Comparison of ENCODE assay signal across 28 cellular contexts in genomic region chr10:1920127-1920526, GRCh38.
DNase-seq lines count a peak whose midpoint lies in the region; ATAC-seq, FAIRE-seq and TF ChIP-seq lines count a peak whose summit lies in the region.
"Had no signal": no experiment of that assay in that cellular context is flagged by ENCODE, and none has a peak within 500 bp of the region (broad histone marks: within the 10 kb centered on the region; RNA-seq: fewer than 3 reads in every experiment).

No MANE protein-coding gene starts in this region.

- no peak overlapping the region for H3K4me3 Mint-ChIP-seq in activated CD4-positive, alpha-beta T cell treated with anti-CD3 and anti-CD28 coated beads for 36 hours
- no peak overlapping the region for H3K4me3 Mint-ChIP-seq in activated naive CD8-positive, alpha-beta T cell treated with anti-CD3 and anti-CD28 coated beads, Interleukin-2, amount 50 U/mL, for 24 hours
- no peak overlapping the region for H3K4me3 Mint-ChIP-seq in activated naive CD8-positive, alpha-beta T cell treated with anti-CD3 and anti-CD28 coated beads for 36 hours
- no peak overlapping the region for H3K4me3 Mint-ChIP-seq in activated T-helper 17 cell treated with anti-CD3 and anti-CD28 coated beads, Interleukin-2, amount 50 U/mL, for 72 hours
- H3K4me3 Mint-ChIP-seq: CD14-positive monocyte; CD4-positive, alpha-beta memory T cell; CD4-positive, CD25-positive, alpha-beta regulatory T cell; CD8-positive, alpha-beta memory T cell had no signal

- no peaks in the 10 kb centered on the region for H3K9me3 Mint-ChIP-seq in activated CD4-positive, alpha-beta T cell treated with anti-CD3 and anti-CD28 coated beads for 36 hours (ENCODE audit: low read depth)
- H3K9me3 Mint-ChIP-seq in activated naive CD8-positive, alpha-beta T cell treated with anti-CD3 and anti-CD28 coated beads, Interleukin-2, amount 50 U/mL, for 24 hours = peaks cover 12% of the 10 kb centered on the region
- no peaks in the 10 kb centered on the region for H3K9me3 Mint-ChIP-seq in activated naive CD8-positive, alpha-beta T cell treated with anti-CD3 and anti-CD28 coated beads for 36 hours
- no peaks in the 10 kb centered on the region for H3K9me3 Mint-ChIP-seq in activated T-helper 17 cell treated with anti-CD3 and anti-CD28 coated beads, Interleukin-2, amount 50 U/mL, for 72 hours

- H3K27ac Mint-ChIP-seq in activated CD4-positive, alpha-beta T cell treated with anti-CD3 and anti-CD28 coated beads for 36 hours = no peak overlapping the region
- no peak overlapping the region for H3K27ac Mint-ChIP-seq in activated naive CD8-positive, alpha-beta T cell treated with anti-CD3 and anti-CD28 coated beads, Interleukin-2, amount 50 U/mL, for 24 hours
- H3K27ac Mint-ChIP-seq in activated naive CD8-positive, alpha-beta T cell treated with anti-CD3 and anti-CD28 coated beads for 36 hours = no peak overlapping the region
- H3K27ac Mint-ChIP-seq in activated T-helper 17 cell treated with anti-CD3 and anti-CD28 coated beads, Interleukin-2, amount 50 U/mL, for 72 hours = no peak overlapping the region
- H3K27ac Mint-ChIP-seq: CD14-positive monocyte; CD4-positive, CD25-positive, alpha-beta regulatory T cell; CD8-positive, alpha-beta memory T cell had no signal

- TF ChIP-seq POLR2A in GM12878 (IDR thresholded peaks at IDR 0.05; ENCODE audit: low read depth, low read length) = no peak

- no peaks in the 10 kb centered on the region for H3K4me1 ChIP-seq in GM12878 (ENCODE audit: control insufficient read depth, insufficient read depth, low read length)
- H3K4me1 ChIP-seq: BE2C had no signal

- H2AFZ ChIP-seq in GM12878 (ENCODE audit: control insufficient read depth, low read depth, low read length) = no peak overlapping the region

- no peaks in the 10 kb centered on the region for H3K36me3 ChIP-seq in GM12878 (ENCODE audit: control insufficient read depth in 2 of 2, insufficient read depth in 2 of 2, low read length in 1 of 2)
- H3K36me3 ChIP-seq: BE2C, BLaER1 had no signal

- no peak overlapping the region for H3K9ac ChIP-seq in GM12878 (ENCODE audit: control insufficient read depth, insufficient read depth, low read length)
- H3K9ac ChIP-seq: BLaER1 had no signal

- no peaks in the 10 kb centered on the region for H3K9me3 ChIP-seq in GM12878 (replicated peaks; ENCODE audit: control insufficient read depth, insufficient read depth, low read length)
- H3K9me3 ChIP-seq: BE2C had no signal

- RAD21 ChIA-PET in GM12878 (lab: Charles Lee; ENCODE audit: unreplicated experiment) = no interaction called here

- peak; percentile 74 for ATAC-seq in activated CD4-positive, alpha-beta T cell treated with anti-CD3 and anti-CD28 coated beads for 36 hours
- peak; percentile 72 for ATAC-seq in activated naive CD8-positive, alpha-beta T cell treated with anti-CD3 and anti-CD28 coated beads, Interleukin-2, amount 50 U/mL, for 24 hours
- ATAC-seq in activated T-helper 17 cell treated with anti-CD3 and anti-CD28 coated beads, Interleukin-2, amount 50 U/mL, for 72 hours (replicated peaks) = peak; percentile 46
- ATAC-seq in GM12878 (no peak), Right ventricle myocardium superior (ENCODE audit: poor library complexity) (no peak)

- no peak for TF ChIP-seq CTCF in GM12878 (IDR thresholded peaks at IDR 0.05 in 2 of 3, conservative IDR thresholded peaks at IDR 0.05 in 1 of 3; ENCODE audit: control insufficient read depth in 2 of 3, extremely low read depth in 1 of 3, insufficient read depth in 1 of 3, low read depth in 3 of 3, low read length in 3 of 3)

- H4K20me1 ChIP-seq in GM12878 (ENCODE audit: control insufficient read depth, insufficient read depth) = no peaks in the 10 kb centered on the region
- H4K20me1 ChIP-seq: BLaER1 had no signal

- peaks cover 16% of the 10 kb centered on the region for H3K4me1 Mint-ChIP-seq in activated CD4-positive, alpha-beta T cell treated with anti-CD3 and anti-CD28 coated beads for 36 hours
- peaks cover 25% of the 10 kb centered on the region for H3K4me1 Mint-ChIP-seq in activated naive CD8-positive, alpha-beta T cell treated with anti-CD3 and anti-CD28 coated beads, Interleukin-2, amount 50 U/mL, for 24 hours
- peaks cover 5% of the 10 kb centered on the region for H3K4me1 Mint-ChIP-seq in activated naive CD8-positive, alpha-beta T cell treated with anti-CD3 and anti-CD28 coated beads for 36 hours
- H3K4me1 Mint-ChIP-seq in activated T-helper 17 cell treated with anti-CD3 and anti-CD28 coated beads, Interleukin-2, amount 50 U/mL, for 72 hours = no peaks in the 10 kb centered on the region
- H3K4me1 Mint-ChIP-seq: CD14-positive monocyte had no signal

- SMC1A ChIA-PET in GM12878 (lab: Charles Lee; ENCODE audit: uncharacterized antibody, unreplicated experiment) = interaction anchor here (1.0 to 1.4 kb wide), 3 partner anchors 8 to 204 kb away, joined by 3 read pairs; no protein-coding TSS in a partner anchor

- no TSS peak for BruUV-seq in GM12878 (replicated peaks; lab: Mats Ljungman, UMichigan)

- DNase-seq in activated CD4-positive, alpha-beta T cell treated with anti-CD3 and anti-CD28 coated beads for 36 hours = no peak
- DNase-seq in activated CD4-positive, alpha-beta T cell treated with anti-CD3 and anti-CD28 coated beads, Interleukin-2, amount 50 U/mL, for 1 hour = no peak
- no peak for DNase-seq in activated naive CD8-positive, alpha-beta T cell treated with anti-CD3 and anti-CD28 coated beads, Interleukin-2, amount 50 U/mL, for 24 hours
- no peak for DNase-seq in activated naive CD8-positive, alpha-beta T cell treated with anti-CD3 and anti-CD28 coated beads for 36 hours
- DNase-seq in GM12878 (ENCODE audit: low read depth, low spot score) = no peak
- DNase-seq in Right ventricle myocardium superior = no peak
- DNase-seq in germinal center (ENCODE audit: low spot score) = no peak
- DNase-seq: 8988T; ACHN; BE2C; C1 segment of cervical spinal cord; CD4-positive, alpha-beta memory T cell; CD4-positive, CD25-positive, alpha-beta regulatory T cell; CD8-positive, alpha-beta memory T cell; COR-L47; DMS 273 treated with DMSO at 0.1 percent for 48 hours; DMS153; DMS53; DMS79; DND-41; EL; GDM1 had no signal

- FAIRE-seq in GM12878 (lab: Jason Lieb, UNC) = peak; percentile 38
- FAIRE-seq: A204.1, GM12891, GM19239 had no signal

- in situ Hi-C loops in GM12878 (cut with MboI) = no loop called here

- intact Hi-C loops in activated CD4-positive, alpha-beta T cell treated with anti-CD3 and anti-CD28 coated beads for 36 hours (cut with DNase I, micrococcal nuclease) = no loop called here
- intact Hi-C loops in GM12878 (cut with micrococcal nuclease; ENCODE audit: unreplicated experiment) = no loop called here
- intact Hi-C loops in Right ventricle myocardium superior (cut with DNase I) = no loop called here

- H3K27ac ChIP-seq in GM12878 (ENCODE audit: control insufficient read depth, insufficient read depth) = no peak overlapping the region
- H3K27ac ChIP-seq: BLaER1 had no signal

- H3K79me2 ChIP-seq in GM12878 (ENCODE audit: control insufficient read depth, insufficient read depth, low read length) = no peaks in the 10 kb centered on the region

- WGBS in GM12878 (ENCODE audit: insufficient coverage, insufficient replicate concordance, low lambda C conversion rate, missing lambda C conversion rate) = 0% methylated on average over 4 of the region's 4 CpGs

- TF ChIP-seq EP300 in GM12878 (IDR thresholded peaks at IDR 0.05; ENCODE audit: borderline replicate concordance in 1 of 2, control insufficient read depth in 1 of 2, low read depth in 2 of 2, low read length in 2 of 2) = no peak

- POLR2A ChIA-PET in activated CD4-positive, alpha-beta T cell treated with anti-CD3 and anti-CD28 coated beads for 36 hours (lab: Charles Lee) = interaction anchor here (0.7 kb wide), 1 partner anchor 1150 kb away, joined by 4 read pairs; no protein-coding TSS in a partner anchor
- POLR2A ChIA-PET in GM12878 (lab: Charles Lee) = no interaction called here

- CTCF ChIA-PET in activated CD4-positive, alpha-beta T cell treated with anti-CD3 and anti-CD28 coated beads for 36 hours (lab: Charles Lee) = no interaction called here
- CTCF ChIA-PET in GM12878 (lab: Yijun Ruan, JAX) = no interaction called here

- H3K4me3 ChIP-seq in GM12878 = no peak overlapping the region
- H3K4me3 ChIP-seq: BLaER1 had no signal

- H3K36me3 Mint-ChIP-seq in activated CD4-positive, alpha-beta T cell treated with anti-CD3 and anti-CD28 coated beads for 36 hours (ENCODE audit: low read depth) = no peaks in the 10 kb centered on the region
- no peaks in the 10 kb centered on the region for H3K36me3 Mint-ChIP-seq in activated naive CD8-positive, alpha-beta T cell treated with anti-CD3 and anti-CD28 coated beads, Interleukin-2, amount 50 U/mL, for 24 hours (ENCODE audit: low read depth)
- no peaks in the 10 kb centered on the region for H3K36me3 Mint-ChIP-seq in activated naive CD8-positive, alpha-beta T cell treated with anti-CD3 and anti-CD28 coated beads for 36 hours
- H3K36me3 Mint-ChIP-seq in activated T-helper 17 cell treated with anti-CD3 and anti-CD28 coated beads, Interleukin-2, amount 50 U/mL, for 72 hours (ENCODE audit: low read depth) = no peaks in the 10 kb centered on the region
- H3K36me3 Mint-ChIP-seq: CD14-positive monocyte; CD4-positive, alpha-beta memory T cell; CD4-positive, CD25-positive, alpha-beta regulatory T cell; CD8-positive, alpha-beta memory T cell had no signal

- no peak overlapping the region for H3K4me2 ChIP-seq in GM12878 (ENCODE audit: control insufficient read depth, insufficient read depth)
- H3K4me2 ChIP-seq: BLaER1 had no signal

- H3K27me3 ChIP-seq in GM12878 (replicated peaks in 1 of 2; ENCODE audit: control insufficient read depth in 2 of 2, insufficient read depth in 2 of 2, low read length in 1 of 2) = no peaks in the 10 kb centered on the region
- H3K27me3 ChIP-seq: BE2C, BLaER1 had no signal

- H3K27me3 Mint-ChIP-seq in activated CD4-positive, alpha-beta T cell treated with anti-CD3 and anti-CD28 coated beads for 36 hours = no peaks in the 10 kb centered on the region
- no peaks in the 10 kb centered on the region for H3K27me3 Mint-ChIP-seq in activated naive CD8-positive, alpha-beta T cell treated with anti-CD3 and anti-CD28 coated beads, Interleukin-2, amount 50 U/mL, for 24 hours
- no peaks in the 10 kb centered on the region for H3K27me3 Mint-ChIP-seq in activated naive CD8-positive, alpha-beta T cell treated with anti-CD3 and anti-CD28 coated beads for 36 hours
- H3K27me3 Mint-ChIP-seq in activated T-helper 17 cell treated with anti-CD3 and anti-CD28 coated beads, Interleukin-2, amount 50 U/mL, for 72 hours = peaks cover 5% of the 10 kb centered on the region

- no peak for TF ChIP-seq RAD21 in GM12878 (IDR thresholded peaks at IDR 0.05; ENCODE audit: insufficient read depth, low read depth, low read length)

TF ChIP-seq in GM12878, 131 proteins besides CTCF, POLR2A, EP300 and RAD21 (continues in another document):
- no peak for TF ChIP-seq CREB1 (IDR thresholded peaks at IDR 0.05; ENCODE audit: low read depth)
- TF ChIP-seq TAF1 (IDR thresholded peaks at IDR 0.05; ENCODE audit: borderline replicate concordance, low read depth, low read length) = no peak
- TF ChIP-seq CHD2 (IDR thresholded peaks at IDR 0.05; ENCODE audit: borderline replicate concordance, low read depth, low read length) = no peak

Comparison
In these comparisons a context has a peak if more than half of its experiments do, and no peak if none do; other contexts are left out.
1. ATAC-seq: peak in activated CD4-positive, alpha-beta T cell treated with anti-CD3 and anti-CD28 coated beads for 36 hours (single experiment), activated naive CD8-positive, alpha-beta T cell treated with anti-CD3 and anti-CD28 coated beads, Interleukin-2, amount 50 U/mL, for 24 hours (single experiment) and activated T-helper 17 cell treated with anti-CD3 and anti-CD28 coated beads, Interleukin-2, amount 50 U/mL, for 72 hours (single experiment); none in GM12878 (single experiment) and Right ventricle myocardium superior (single experiment).